8 cellular contexts compared by ENCODE assay signal in the genomic region with DNA sequence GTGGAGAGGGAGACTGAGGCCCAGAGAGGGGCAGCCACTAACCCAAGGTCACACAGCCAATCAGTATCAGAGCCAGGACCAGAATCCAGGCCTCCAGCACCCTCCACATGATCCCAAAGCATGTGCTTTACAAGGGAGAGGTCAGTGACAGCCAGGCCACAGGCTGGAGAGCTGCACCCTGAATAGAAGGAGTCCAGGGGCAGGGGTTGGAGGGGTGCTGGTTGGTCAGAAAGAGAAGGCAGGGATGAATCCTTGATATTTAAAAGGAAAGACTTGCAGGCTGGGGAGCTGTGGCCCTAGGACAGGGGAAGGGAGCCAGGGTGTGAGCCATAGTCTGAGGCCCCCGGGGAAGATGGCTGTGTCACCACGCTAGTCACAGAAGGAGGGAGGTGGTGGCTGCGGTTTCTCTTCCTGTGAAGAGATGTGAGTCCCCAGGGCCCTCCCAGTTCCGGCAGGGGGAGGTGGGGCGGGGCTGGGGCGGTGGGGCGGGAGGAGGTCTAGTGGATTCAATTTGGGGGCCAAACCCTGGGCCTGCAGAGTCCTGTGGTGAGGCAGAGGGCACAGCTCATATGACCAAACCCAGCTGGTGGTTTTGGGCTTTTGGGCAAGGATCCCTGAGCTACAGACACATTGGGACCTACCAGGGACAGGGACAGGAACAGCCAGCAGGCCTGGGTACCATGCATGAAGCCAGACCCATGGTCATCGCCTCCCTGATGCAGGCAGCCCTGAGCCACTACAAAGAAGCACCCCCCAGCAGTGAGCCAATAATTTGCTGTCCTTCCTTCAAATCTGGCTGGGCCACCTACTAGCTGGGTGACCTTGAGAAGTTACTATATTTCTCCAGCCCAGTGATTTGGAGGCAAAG. TPM values are rescaled to one million over a fixed set of nuclear protein-coding genes. Genes with fewer than 3 reads are reported as not detected.
DNase-seq lines count a peak whose midpoint lies in the region; ATAC-seq, FAIRE-seq and TF ChIP-seq lines count a peak whose summit lies in the region.

No MANE protein-coding gene starts in this region.

- H3K36me3 ChIP-seq in adrenal gland (replicated peaks in 1 of 2) (no peaks in the 10 kb centered on the region), sigmoid colon (no peaks in the 10 kb centered on the region)

- TF ChIP-seq CTCF in GM13976 (IDR thresholded peaks at IDR 0.05; ENCODE audit: borderline replicate concordance, control extremely low read depth, extremely low read depth, insufficient read depth, missing control alignments), result no peak
- TF ChIP-seq CTCF in adrenal gland (IDR thresholded peaks at IDR 0.05), result no peak
- TF ChIP-seq CTCF in natural killer cell (IDR thresholded peaks at IDR 0.05), result no peak
- TF ChIP-seq CTCF in sigmoid colon (IDR thresholded peaks at IDR 0.05), result no peak

- no peaks in the 10 kb centered on the region for H3K9me3 Mint-ChIP-seq in natural killer cell

- peak; percentile 90 for DNase-seq in GM13976 (ENCODE audit: low spot score)
- DNase-seq in T-helper 9 cell, result peak; percentile 85
- peak in 4 of 7 donors; percentile 37 to 60 (median 45) for DNase-seq in adrenal gland
- peak; percentile 85 for DNase-seq in natural killer cell
- DNase-seq in urothelium cell line (ENCODE audit: low spot score), result peak; percentile 77
- DNase-seq in sigmoid colon, result no peak
- no peak for DNase-seq in NCI-H446 (lab: John Stamatoyannopoulos, UW)

- TF ChIP-seq POLR2A in adrenal gland (IDR thresholded peaks at IDR 0.05) (no peak), sigmoid colon (IDR thresholded peaks at IDR 0.05) (no peak)

- H3K4me1 ChIP-seq in adrenal gland (replicated peaks in 1 of 2), result peaks cover 14 to 27% of the 10 kb centered on the region in 2 donors
- peaks cover 0 to 14% (median 0%) of the 10 kb centered on the region in 4 donors for H3K4me1 ChIP-seq in sigmoid colon

- no peaks in the 10 kb centered on the region for H3K27me3 Mint-ChIP-seq in natural killer cell (ENCODE audit: low read depth in 2 of 2)

- 5 to 46% (median 43%) methylated on average over 2 to 8 of the region's 8 CpGs for WGBS in adrenal gland, 4 donors
- 46 to 75% methylated on average over 8 of the region's 8 CpGs for WGBS in sigmoid colon, 2 donors

- peaks cover 82 to 90% of the 10 kb centered on the region in 2 donors for H3K4me1 Mint-ChIP-seq in natural killer cell

- H3K4me3 ChIP-seq in adrenal gland (no peak overlapping the region), sigmoid colon (no peak overlapping the region)

- peak overlapping the region; percentile 81 for H3K4me3 Mint-ChIP-seq in natural killer cell

- intact Hi-C loops in adrenal gland (cut with DNase I), result no loop called here
- intact Hi-C loops in natural killer cell (cut with micrococcal nuclease), result loop anchor here (1.0 to 5.0 kb wide), 4 partner anchors 14 to 68 kb away; a partner anchor contains a TSS
- intact Hi-C loops in sigmoid colon (cut with DNase I), result no loop called here

- peak; percentile 86 for FAIRE-seq in urothelium cell line (lab: Jason Lieb, UNC)

- TF ChIP-seq EP300 in sigmoid colon (IDR thresholded peaks at IDR 0.05), result no peak

- H3K27me3 ChIP-seq in adrenal gland (no peaks in the 10 kb centered on the region), sigmoid colon (peaks cover 0 to 42% (median 11%) of the 10 kb centered on the region in 3 donors)

- peaks cover 8% of the 10 kb centered on the region for H3K36me3 Mint-ChIP-seq in natural killer cell

- in situ Hi-C loops in GM13976 (cut with MboI; ENCODE audit: low sequenced_read_pairs, unreplicated experiment), result no loop called here

- H3K9me3 ChIP-seq in adrenal gland (replicated peaks in 1 of 3) (no peaks in the 10 kb centered on the region), sigmoid colon (no peaks in the 10 kb centered on the region)

- H3K27ac ChIP-seq in adrenal gland, result peak overlapping the region in 2 of 5 donors; percentile 47 to 63
- peak overlapping the region in 1 of 4 donors; percentile 12 for H3K27ac ChIP-seq in sigmoid colon

- peak overlapping the region; percentile 93 to 98 for H3K27ac Mint-ChIP-seq in natural killer cell

- ATAC-seq in HG03354 (IDR thresholded peaks at IDR 0.05; ENCODE audit: poor library complexity, severe bottlenecking, unreplicated experiment) (peak; percentile 53), natural killer cell (peak; percentile 78 to 93 (median 93))

RNA-seq across cellular contexts. Expression of a gene that starts 14.0 kb away (rescaled TPM):
- total RNA-seq in adrenal gland, result 10 to 100 TPM in 5 of 8 donors, 1 to 10 TPM in 3; 4.3 to 17.9 (median 11.3) TPM
- polyA plus RNA-seq in adrenal gland, result 10 to 100 TPM in 2 of 3 donors, 1 to 10 TPM in 1; 6.3 to 12.4 (median 11.0) TPM
- total RNA-seq in natural killer cell, result 100 to 1,000 TPM; 647 to 744 (median 741) TPM
- total RNA-seq in sigmoid colon, result 1 to 10 TPM; 3.0 to 8.0 (median 5.0) TPM
- 100 to 1,000 TPM in 1 of 3 donors, 10 to 100 TPM in 2; 14.8 to 138 (median 17.4) TPM for polyA plus RNA-seq in sigmoid colon

RNA-seq across cellular contexts. Expression of a gene that starts 17.8 kb away (rescaled TPM):
- 1 to 10 TPM in 1 of 8 donors, under 1 TPM in 6, not detected in 1; 0.28 to 2.0 (median 0.41) TPM for total RNA-seq in adrenal gland
- 1 to 10 TPM in 2 of 3 donors, under 1 TPM in 1; 0.34 to 1.2 (median 1.0) TPM for polyA plus RNA-seq in adrenal gland
- total RNA-seq in natural killer cell, result under 1 TPM; 0.20 to 0.64 (median 0.23) TPM
- total RNA-seq in sigmoid colon, result under 1 TPM in 1 of 4 donors, not detected in 3; 0.36 TPM
- polyA plus RNA-seq in sigmoid colon, result 1 to 10 TPM in 1 of 3 donors, not detected in 2; 1.7 TPM

RNA-seq across cellular contexts. Expression of a gene that starts 42.0 kb away (rescaled TPM):
- 10 to 100 TPM in 1 of 8 donors, 1 to 10 TPM in 7; 2.2 to 28.6 (median 5.9) TPM for total RNA-seq in adrenal gland
- polyA plus RNA-seq in adrenal gland, result 10 to 100 TPM in 2 of 3 donors, 1 to 10 TPM in 1; 2.9 to 45.7 (median 17.9) TPM
- 10 to 100 TPM in 1 of 3 donors, 1 to 10 TPM in 2; 6.0 to 10.3 (median 6.7) TPM for total RNA-seq in natural killer cell
- 1 to 10 TPM; 1.1 to 5.5 (median 1.6) TPM for total RNA-seq in sigmoid colon
- 10 to 100 TPM in 1 of 3 donors, 1 to 10 TPM in 2; 1.8 to 12.1 (median 1.8) TPM for polyA plus RNA-seq in sigmoid colon

RNA-seq across cellular contexts. Expression of a gene that starts 52.3 kb away (rescaled TPM):
- 10 to 100 TPM; 16.4 to 80.7 (median 25.5) TPM for total RNA-seq in adrenal gland
- 10 to 100 TPM in 2 of 3 donors, 1 to 10 TPM in 1; 7.5 to 26.6 (median 11.5) TPM for polyA plus RNA-seq in adrenal gland
- total RNA-seq in natural killer cell, result 100 to 1,000 TPM; 219 to 260 (median 249) TPM
- total RNA-seq in sigmoid colon, result 10 to 100 TPM in 1 of 4 donors, 1 to 10 TPM in 3; 6.1 to 22.0 (median 8.0) TPM
- 10 to 100 TPM in 1 of 3 donors, 1 to 10 TPM in 2; 4.2 to 18.8 (median 5.1) TPM for polyA plus RNA-seq in sigmoid colon

Comparison
In these comparisons a context has a peak if more than half of its experiments do, and no peak if none do; other contexts are left out.
1. DNase-seq: peak in GM13976 (single experiment), T-helper 9 cell (single experiment), adrenal gland (4 of 7), natural killer cell (single experiment) and urothelium cell line (single experiment); none in sigmoid colon (single experiment) and NCI-H446 (0 of 2).
2. RNA of a gene that starts 14.0 kb away (total RNA-seq): 647 to 744 TPM in natural killer cell; 4.3 to 17.9 TPM in adrenal gland and 3.0 to 8.0 TPM in sigmoid colon; every median in the first group is over 10 times any median in the second.